ENCODE assay signal across 1 cellular context in the genomic region with DNA sequence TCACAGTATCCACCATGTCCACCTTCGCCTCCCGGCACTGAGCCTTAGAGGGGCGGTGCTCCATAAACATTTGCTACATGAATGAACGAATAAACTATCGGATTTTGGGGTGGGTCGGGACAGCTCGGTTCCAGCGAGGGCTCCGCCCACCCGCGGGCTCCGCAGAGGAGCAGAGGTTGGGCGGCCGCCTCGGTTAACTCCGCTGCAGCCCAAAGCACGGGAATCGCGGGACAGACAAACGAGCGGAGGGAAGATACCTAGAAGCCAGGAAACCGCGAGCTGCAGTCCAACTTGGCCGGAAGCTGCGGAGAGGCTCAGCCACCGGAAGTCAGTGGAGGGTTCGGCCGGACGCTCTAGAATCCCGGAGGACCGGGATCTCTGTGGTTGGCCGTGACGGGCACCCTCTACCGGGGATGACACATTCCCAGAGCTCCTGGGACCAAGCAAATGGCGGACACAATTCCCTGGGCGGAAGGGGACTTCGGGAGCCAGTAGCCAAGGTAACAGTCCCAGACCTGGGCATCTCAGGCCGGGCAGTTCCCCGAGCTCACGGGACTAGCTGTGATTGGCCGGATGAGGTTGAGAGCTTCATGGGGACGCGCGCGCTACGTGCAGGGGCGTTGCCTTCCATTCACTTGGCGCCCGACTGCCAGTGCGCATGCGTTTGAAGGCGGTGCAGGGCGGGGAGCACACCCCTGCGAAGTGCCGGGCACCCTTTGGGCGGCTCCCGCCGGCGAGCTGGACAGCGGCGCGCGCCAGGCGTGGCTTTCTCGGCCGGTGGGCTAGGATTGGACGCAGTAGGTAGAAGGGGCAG.
TF ChIP-seq lines count a peak whose summit lies in the region.

No MANE protein-coding gene starts in this region.

TF ChIP-seq in HepG2, 621 proteins besides CTCF, POLR2A, EP300 and RAD21 (continued from another document and continues in another):
- TF ChIP-seq SP140L (CRISPR knock-in tag; IDR thresholded peaks at IDR 0.05; ENCODE audit: borderline replicate concordance) = 0 out of 2 replicates have a peak, but pooled peaks have one; percentile 41
- no peak for TF ChIP-seq CENPT (CRISPR knock-in tag; IDR thresholded peaks at IDR 0.05; ENCODE audit: low read depth)
- TF ChIP-seq, protein P1, sequence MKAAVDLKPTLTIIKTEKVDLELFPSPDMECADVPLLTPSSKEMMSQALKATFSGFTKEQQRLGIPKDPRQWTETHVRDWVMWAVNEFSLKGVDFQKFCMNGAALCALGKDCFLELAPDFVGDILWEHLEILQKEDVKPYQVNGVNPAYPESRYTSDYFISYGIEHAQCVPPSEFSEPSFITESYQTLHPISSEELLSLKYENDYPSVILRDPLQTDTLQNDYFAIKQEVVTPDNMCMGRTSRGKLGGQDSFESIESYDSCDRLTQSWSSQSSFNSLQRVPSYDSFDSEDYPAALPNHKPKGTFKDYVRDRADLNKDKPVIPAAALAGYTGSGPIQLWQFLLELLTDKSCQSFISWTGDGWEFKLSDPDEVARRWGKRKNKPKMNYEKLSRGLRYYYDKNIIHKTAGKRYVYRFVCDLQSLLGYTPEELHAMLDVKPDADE (CRISPR knock-in tag; IDR thresholded peaks at IDR 0.05) = no peak
- TF ChIP-seq TCF7 (IDR thresholded peaks at IDR 0.05; ENCODE audit: low read depth) = no peak
- TF ChIP-seq, protein P2, sequence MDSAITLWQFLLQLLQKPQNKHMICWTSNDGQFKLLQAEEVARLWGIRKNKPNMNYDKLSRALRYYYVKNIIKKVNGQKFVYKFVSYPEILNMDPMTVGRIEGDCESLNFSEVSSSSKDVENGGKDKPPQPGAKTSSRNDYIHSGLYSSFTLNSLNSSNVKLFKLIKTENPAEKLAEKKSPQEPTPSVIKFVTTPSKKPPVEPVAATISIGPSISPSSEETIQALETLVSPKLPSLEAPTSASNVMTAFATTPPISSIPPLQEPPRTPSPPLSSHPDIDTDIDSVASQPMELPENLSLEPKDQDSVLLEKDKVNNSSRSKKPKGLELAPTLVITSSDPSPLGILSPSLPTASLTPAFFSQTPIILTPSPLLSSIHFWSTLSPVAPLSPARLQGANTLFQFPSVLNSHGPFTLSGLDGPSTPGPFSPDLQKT (CRISPR knock-in tag; IDR thresholded peaks at IDR 0.05; ENCODE audit: borderline replicate concordance) = no peak
- no peak for TF ChIP-seq IRX3 (CRISPR knock-in tag; IDR thresholded peaks at IDR 0.05; ENCODE audit: borderline replicate concordance, low read depth)
- TF ChIP-seq HNF4A (CRISPR knock-in tag; IDR thresholded peaks at IDR 0.05) = no peak; the same call in 1 of the 2 replicates
- TF ChIP-seq ZNF670 (CRISPR knock-in tag; IDR thresholded peaks at IDR 0.05; ENCODE audit: borderline replicate concordance) = 0 out of 2 replicates have a peak, but pooled peaks have one; percentile 46
- TF ChIP-seq ARID5B (CRISPR knock-in tag; IDR thresholded peaks at IDR 0.05) = peak; percentile 51; the same call in 1 of the 2 replicates
- no peak for TF ChIP-seq THYN1 (CRISPR knock-in tag; IDR thresholded peaks at IDR 0.05; ENCODE audit: borderline replicate concordance, low read depth)
- TF ChIP-seq ARNT2 (CRISPR knock-in tag; IDR thresholded peaks at IDR 0.05; ENCODE audit: low read depth) = no peak; the same call in 1 of the 2 replicates
- no peak for TF ChIP-seq ZNF329 (CRISPR knock-in tag; IDR thresholded peaks at IDR 0.05; ENCODE audit: low read depth)
- TF ChIP-seq ZNF432 (CRISPR knock-in tag; IDR thresholded peaks at IDR 0.05; ENCODE audit: borderline replicate concordance) = no peak
- no peak for TF ChIP-seq HNRNPH1 (optimal IDR thresholded peaks at IDR 0.05; ENCODE audit: low read depth, low read length)
- TF ChIP-seq SUZ12 (IDR thresholded peaks at IDR 0.05; ENCODE audit: low read depth, low read length) = no peak
- TF ChIP-seq TBX2 (CRISPR knock-in tag; IDR thresholded peaks at IDR 0.05; ENCODE audit: borderline replicate concordance) = peak; percentile 81
- TF ChIP-seq, protein P3, sequence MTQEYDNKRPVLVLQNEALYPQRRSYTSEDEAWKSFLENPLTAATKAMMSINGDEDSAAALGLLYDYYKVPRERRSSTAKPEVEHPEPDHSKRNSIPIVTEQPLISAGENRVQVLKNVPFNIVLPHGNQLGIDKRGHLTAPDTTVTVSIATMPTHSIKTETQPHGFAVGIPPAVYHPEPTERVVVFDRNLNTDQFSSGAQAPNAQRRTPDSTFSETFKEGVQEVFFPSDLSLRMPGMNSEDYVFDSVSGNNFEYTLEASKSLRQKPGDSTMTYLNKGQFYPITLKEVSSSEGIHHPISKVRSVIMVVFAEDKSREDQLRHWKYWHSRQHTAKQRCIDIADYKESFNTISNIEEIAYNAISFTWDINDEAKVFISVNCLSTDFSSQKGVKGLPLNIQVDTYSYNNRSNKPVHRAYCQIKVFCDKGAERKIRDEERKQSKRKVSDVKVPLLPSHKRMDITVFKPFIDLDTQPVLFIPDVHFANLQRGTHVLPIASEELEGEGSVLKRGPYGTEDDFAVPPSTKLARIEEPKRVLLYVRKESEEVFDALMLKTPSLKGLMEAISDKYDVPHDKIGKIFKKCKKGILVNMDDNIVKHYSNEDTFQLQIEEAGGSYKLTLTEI (CRISPR knock-in tag; conservative IDR thresholded peaks at IDR 0.05) = no peak
- TF ChIP-seq, protein P4, sequence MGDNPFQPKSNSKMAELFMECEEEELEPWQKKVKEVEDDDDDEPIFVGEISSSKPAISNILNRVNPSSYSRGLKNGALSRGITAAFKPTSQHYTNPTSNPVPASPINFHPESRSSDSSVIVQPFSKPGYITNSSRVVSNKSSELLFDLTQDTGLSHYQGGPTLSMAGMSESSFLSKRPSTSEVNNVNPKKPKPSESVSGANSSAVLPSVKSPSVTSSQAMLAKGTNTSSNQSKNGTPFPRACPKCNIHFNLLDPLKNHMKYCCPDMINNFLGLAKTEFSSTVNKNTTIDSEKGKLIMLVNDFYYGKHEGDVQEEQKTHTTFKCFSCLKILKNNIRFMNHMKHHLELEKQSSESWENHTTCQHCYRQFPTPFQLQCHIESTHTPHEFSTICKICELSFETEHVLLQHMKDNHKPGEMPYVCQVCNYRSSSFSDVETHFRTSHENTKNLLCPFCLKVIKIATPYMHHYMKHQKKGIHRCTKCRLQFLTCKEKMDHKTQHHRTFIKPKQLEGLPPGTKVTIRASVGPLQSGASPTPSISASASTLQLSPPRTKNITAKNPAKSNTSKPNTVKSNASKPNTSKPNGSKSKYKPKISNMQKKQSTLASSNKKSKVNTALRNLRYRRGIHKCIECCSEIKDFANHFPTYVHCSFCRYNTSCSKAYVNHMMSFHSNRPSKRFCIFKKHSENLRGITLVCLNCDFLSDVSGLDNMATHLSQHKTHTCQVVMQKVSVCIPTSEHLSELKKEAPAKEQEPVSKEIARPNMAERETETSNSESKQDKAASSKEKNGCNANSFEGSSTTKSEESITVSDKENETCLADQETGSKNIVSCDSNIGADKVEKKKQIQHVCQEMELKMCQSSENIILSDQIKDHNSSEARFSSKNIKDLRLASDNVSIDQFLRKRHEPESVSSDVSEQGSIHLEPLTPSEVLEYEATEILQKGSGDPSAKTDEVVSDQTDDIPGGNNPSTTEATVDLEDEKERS (CRISPR knock-in tag; IDR thresholded peaks at IDR 0.05) = peak; percentile 23; the same call in 1 of the 2 replicates
- no peak for TF ChIP-seq ZEB1 (IDR thresholded peaks at IDR 0.05; ENCODE audit: insufficient replicate concordance, low read depth)
- TF ChIP-seq JUN (CRISPR knock-in tag; IDR thresholded peaks at IDR 0.05) = peak; percentile 48; the same call in 1 of the 2 replicates
- TF ChIP-seq POLR2G (IDR thresholded peaks at IDR 0.05; ENCODE audit: low read depth, low read length) = peak; percentile 96
- peak; percentile 73 for TF ChIP-seq ZBTB2 (CRISPR knock-in tag; IDR thresholded peaks at IDR 0.05; ENCODE audit: low read depth)
- TF ChIP-seq PBX2 (CRISPR knock-in tag; IDR thresholded peaks at IDR 0.05) = no peak
- peak; percentile 62 for TF ChIP-seq TFDP2 (CRISPR knock-in tag; IDR thresholded peaks at IDR 0.05)
- TF ChIP-seq FOXA1 (IDR thresholded peaks at IDR 0.05) = no peak
- no peak; the same call in 1 of the 2 replicates for TF ChIP-seq FOXA1 (CRISPR knock-in tag; IDR thresholded peaks at IDR 0.05)
- TF ChIP-seq ATF1 (CRISPR knock-in tag; IDR thresholded peaks at IDR 0.05) = no peak; the same call in 1 of the 2 replicates
- TF ChIP-seq DRAP1 (CRISPR knock-in tag; IDR thresholded peaks at IDR 0.05) = peak; percentile 55; the same call in 1 of the 2 replicates
- TF ChIP-seq ARNT (IDR thresholded peaks at IDR 0.05) = no peak
- TF ChIP-seq SOX13 (IDR thresholded peaks at IDR 0.05) = no peak
- 0 out of 4 replicates have a peak, but pooled peaks of 1 of the 2 experiments have one; percentile 7 for TF ChIP-seq SOX13 (CRISPR knock-in tag; conservative IDR thresholded peaks at IDR 0.05 in 1 of 2, IDR thresholded peaks at IDR 0.05 in 1 of 2)
- TF ChIP-seq, protein P5, sequence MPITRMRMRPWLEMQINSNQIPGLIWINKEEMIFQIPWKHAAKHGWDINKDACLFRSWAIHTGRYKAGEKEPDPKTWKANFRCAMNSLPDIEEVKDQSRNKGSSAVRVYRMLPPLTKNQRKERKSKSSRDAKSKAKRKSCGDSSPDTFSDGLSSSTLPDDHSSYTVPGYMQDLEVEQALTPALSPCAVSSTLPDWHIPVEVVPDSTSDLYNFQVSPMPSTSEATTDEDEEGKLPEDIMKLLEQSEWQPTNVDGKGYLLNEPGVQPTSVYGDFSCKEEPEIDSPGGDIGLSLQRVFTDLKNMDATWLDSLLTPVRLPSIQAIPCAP (CRISPR knock-in tag; IDR thresholded peaks at IDR 0.05; ENCODE audit: low read depth) = no peak
- TF ChIP-seq FOXP1 (IDR thresholded peaks at IDR 0.05) = no peak
- peak; percentile 11; the same call in 1 of the 2 replicates for TF ChIP-seq FOXP1 (CRISPR knock-in tag; IDR thresholded peaks at IDR 0.05)
- TF ChIP-seq FOXJ3 (CRISPR knock-in tag; IDR thresholded peaks at IDR 0.05; ENCODE audit: borderline replicate concordance) = peak; percentile 70; the same call in 1 of the 2 replicates
- TF ChIP-seq TERF1 (CRISPR knock-in tag; IDR thresholded peaks at IDR 0.05) = no peak
- TF ChIP-seq ZNF251 (CRISPR knock-in tag; IDR thresholded peaks at IDR 0.05) = no peak
- TF ChIP-seq HCFC1 (IDR thresholded peaks at IDR 0.05; ENCODE audit: low read depth, low read length) = peak; percentile 62
- peak; percentile 44; the same call in 1 of the 2 replicates for TF ChIP-seq GFI1 (CRISPR knock-in tag; IDR thresholded peaks at IDR 0.05; ENCODE audit: borderline replicate concordance)
